In genomic region chr7:108193593-108194498, GRCh38 we compare ENCODE assay signal across 19 cellular contexts.
DNase-seq lines count a peak whose midpoint lies in the region; ATAC-seq and TF ChIP-seq lines count a peak whose summit lies in the region.
"Had no signal": no experiment of that assay in that cellular context is flagged by ENCODE, and none has a peak within 500 bp of the region (broad histone marks: within the 10 kb centered on the region; RNA-seq: fewer than 3 reads in every experiment).

No MANE protein-coding gene starts in this region.

- H2AFZ ChIP-seq in PC-3 (ENCODE audit: low read length) (0 out of 2 replicates have a peak overlapping the region, but pooled peaks have one; percentile 29), parathyroid adenoma (peak overlapping the region; percentile 75)

- no peaks in the 10 kb centered on the region for H3F3A ChIP-seq in PC-3 (ENCODE audit: low read length, unreplicated experiment)

- H3K4me1 ChIP-seq in PC-3 (ENCODE audit: insufficient read depth, low read length): peaks cover 19% of the 10 kb centered on the region; the same call in 1 of the 2 replicates
- peaks cover 22% of the 10 kb centered on the region for H3K4me1 ChIP-seq in parathyroid adenoma
- H3K4me1 ChIP-seq: gastroesophageal sphincter, left lung, sigmoid colon, SJCRH30, tibial artery had no signal

- H3K27me3 ChIP-seq in PC-3 (ENCODE audit: low read length) (no peaks in the 10 kb centered on the region), parathyroid adenoma (ENCODE audit: control insufficient read depth, insufficient read depth, low read length) (no peaks in the 10 kb centered on the region)
- H3K27me3 ChIP-seq: BLaER1 treated with 17β-estradiol and CSF1 and Interleukin-3, amounts not matched to agents 10 nM and 100 nM; gastroesophageal sphincter; left lung; sigmoid colon; SJCRH30; tibial artery had no signal

- no peaks in the 10 kb centered on the region for H3K36me3 ChIP-seq in PC-3 (ENCODE audit: low read depth, low read length)
- no peaks in the 10 kb centered on the region for H3K36me3 ChIP-seq in parathyroid adenoma (ENCODE audit: control insufficient read depth, insufficient read depth, low read length)
- H3K36me3 ChIP-seq: BLaER1 treated with 17β-estradiol and CSF1 and Interleukin-3, amounts not matched to agents 10 nM and 100 nM; gastroesophageal sphincter; left lung; sigmoid colon; SJCRH30; tibial artery had no signal

- no peak overlapping the region for H3K9ac ChIP-seq in PC-3 (ENCODE audit: low read length)
- peak overlapping the region; percentile 34 for H3K9ac ChIP-seq in parathyroid adenoma
- H3K9ac ChIP-seq: BLaER1 treated with 17β-estradiol and CSF1 and Interleukin-3, amounts not matched to agents 10 nM and 100 nM had no signal

- H3K27ac ChIP-seq in PC-3 (ENCODE audit: low read length) (peak overlapping the region; percentile 52), parathyroid adenoma (peak overlapping the region; percentile 97)
- H3K27ac ChIP-seq: BLaER1 treated with 17β-estradiol and CSF1 and Interleukin-3, amounts not matched to agents 10 nM and 100 nM; epithelial cell of prostate; gastroesophageal sphincter; left lung; sigmoid colon; SJCRH30; tibial artery had no signal

- H3K9me3 ChIP-seq in PC-3 (ENCODE audit: low read length) (no peaks in the 10 kb centered on the region), parathyroid adenoma (ENCODE audit: control insufficient read depth, low read length) (no peaks in the 10 kb centered on the region)
- H3K9me3 ChIP-seq: gastroesophageal sphincter, left lung, sigmoid colon, SJCRH30, tibial artery had no signal

- no peak for TF ChIP-seq CTCF in PC-3 (conservative IDR thresholded peaks at IDR 0.05; ENCODE audit: low read depth, low read length)
- TF ChIP-seq CTCF in parathyroid adenoma (IDR thresholded peaks at IDR 0.05): no peak

- H3K4me3 ChIP-seq in PC-3 (ENCODE audit: low read length) (no peak overlapping the region), parathyroid adenoma (ENCODE audit: low read depth, low read length) (no peak overlapping the region)
- H3K4me3 ChIP-seq: BLaER1 treated with 17β-estradiol and CSF1 and Interleukin-3, amounts not matched to agents 10 nM and 100 nM; gastroesophageal sphincter; left lung; sigmoid colon; SJCRH30; tibial artery had no signal

- no peaks in the 10 kb centered on the region for H3K9me2 ChIP-seq in PC-3 (replicated peaks; ENCODE audit: low read length)

- H3K79me2 ChIP-seq in PC-3 (ENCODE audit: low read length): no peaks in the 10 kb centered on the region
- H3K79me2 ChIP-seq in parathyroid adenoma: no peaks in the 10 kb centered on the region

- DNase-seq in NCI-H510A treated with DMSO at 0.1 percent for 48 hours (lab: John Stamatoyannopoulos, UW): peak; percentile 80
- DNase-seq in NCI-H510A (lab: John Stamatoyannopoulos, UW): no peak
- peak; percentile 82 for DNase-seq in NCI-H2107 treated with DMSO at 0.1 percent for 48 hours (lab: John Stamatoyannopoulos, UW; ENCODE audit: unreplicated experiment)
- peak; percentile 39 for DNase-seq in PC-3
- DNase-seq in posterior cingulate gyrus: no peak
- DNase-seq in NCI-H1694 treated with DMSO at 0.1 percent for 48 hours (lab: John Stamatoyannopoulos, UW): no peak
- DNase-seq in SKM-1 treated with dmso at 0.1 percent for 144 hours (lab: John Stamatoyannopoulos, UW; ENCODE audit: unreplicated experiment): no peak
- DNase-seq: activated CD8-positive, alpha-beta T cell treated with anti-CD3 and anti-CD28 coated beads, Interleukin-2, amount 10 ng/mL, durations not matched to agents 7 days and 5 days; left lung; OCI-M1; sigmoid colon; SJCRH30; stimulated activated naive CD4-positive, alpha-beta T cell treated with Interleukin-2 at 50 U/mL for 16 hours; T-helper 17 cell; tibial artery had no signal

- POLR2A ChIA-PET in PC-3 (lab: Charles Lee; ENCODE audit: unreplicated experiment): no interaction called here

- no peaks in the 10 kb centered on the region for H4K20me1 ChIP-seq in PC-3 (ENCODE audit: low read length)
- H4K20me1 ChIP-seq: BLaER1 treated with 17β-estradiol and CSF1 and Interleukin-3, amounts not matched to agents 10 nM and 100 nM had no signal

- ATAC-seq in PC-3: no peak
- ATAC-seq: activated CD8-positive, alpha-beta T cell treated with anti-CD3 and anti-CD28 coated beads, Interleukin-2, amount 10 ng/mL, durations not matched to agents 7 days and 5 days; gastroesophageal sphincter; left lung; T-helper 17 cell had no signal

- CTCF ChIA-PET in PC-3 (lab: Charles Lee): no interaction called here

- peak overlapping the region; percentile 24; the same call in 1 of the 2 replicates for H3K4me2 ChIP-seq in PC-3 (ENCODE audit: low read length)
- H3K4me2 ChIP-seq in parathyroid adenoma (ENCODE audit: low read length): peak overlapping the region; percentile 52
- H3K4me2 ChIP-seq: BLaER1 treated with 17β-estradiol and CSF1 and Interleukin-3, amounts not matched to agents 10 nM and 100 nM had no signal

- intact Hi-C loops in PC-3 (cut with micrococcal nuclease): no loop called here
- intact Hi-C loops in posterior cingulate gyrus (cut with DNase I): no loop called here

- BruUV-seq in PC-3 (replicated peaks; lab: Mats Ljungman, UMichigan): no TSS peak

Comparison
In these comparisons a context has a peak if more than half of its experiments do, and no peak if none do; other contexts are left out.
1. DNase-seq: peak in NCI-H510A treated with DMSO at 0.1 percent for 48 hours (single experiment), NCI-H2107 treated with DMSO at 0.1 percent for 48 hours (single experiment) and PC-3 (single experiment); none in NCI-H510A (single experiment), posterior cingulate gyrus (0 of 10), NCI-H1694 treated with DMSO at 0.1 percent for 48 hours (single experiment) and SKM-1 treated with dmso at 0.1 percent for 144 hours (single experiment).